20 cellular contexts compared by ENCODE assay signal in the genomic region with DNA sequence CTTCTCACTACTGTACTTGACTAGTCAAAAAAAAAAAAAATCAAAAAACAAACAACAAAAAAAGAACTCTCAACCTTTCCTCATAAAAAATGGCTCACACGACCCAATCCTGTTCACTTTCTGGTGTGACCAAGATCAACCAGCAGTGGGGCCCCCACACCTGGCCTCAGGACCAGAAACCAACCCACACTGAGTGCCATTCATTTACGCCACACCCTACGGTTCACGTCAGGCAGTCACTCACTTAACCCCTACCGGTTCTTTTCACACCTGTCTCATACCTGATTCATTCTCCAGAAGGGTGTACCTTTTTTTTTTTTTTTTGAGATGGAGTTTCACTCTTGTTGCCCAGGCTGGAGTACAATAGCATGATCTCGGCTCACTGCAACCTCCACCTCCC. TPM values are rescaled to one million over a fixed set of nuclear protein-coding genes. Genes with fewer than 3 reads are reported as not detected.
A peak's percentile ranks its signal among the peaks of the same experiment; 100 is the strongest.
DNase-seq lines count a peak whose midpoint lies in the region; ATAC-seq and TF ChIP-seq lines count a peak whose summit lies in the region.
"Had no signal": no experiment of that assay in that cellular context is flagged by ENCODE, and none has a peak within 500 bp of the region (broad histone marks: within the 10 kb centered on the region; RNA-seq: fewer than 3 reads in every experiment).

No MANE protein-coding gene starts in this region.

- H2BK15ac ChIP-seq in H9 (ENCODE audit: low read depth, low read length) = no peak overlapping the region

- no peak overlapping the region for H3T11ph ChIP-seq in H9 (ENCODE audit: low read length)

- no peak overlapping the region for H2AK5ac ChIP-seq in H9 (ENCODE audit: insufficient read length, low read length)

- H2BK20ac ChIP-seq in H9 (ENCODE audit: low read depth, low read length, poor library complexity, severe bottlenecking) = no peak overlapping the region

- H3K4me2 ChIP-seq in H9 (ENCODE audit: insufficient read depth, insufficient read length, low read length) = no peak overlapping the region

- no peaks in the 10 kb centered on the region for H3K36me3 Mint-ChIP-seq in natural killer cell
- no peaks in the 10 kb centered on the region; a peak in 2 of 7 replicates for H3K36me3 Mint-ChIP-seq in H9 (ENCODE audit: insufficient read depth in 1 of 3, low read depth in 3 of 3)

- DNase-seq in RWPE1 (ENCODE audit: low spot score) (peak; percentile 82), natural killer cell (no peak), H9 (no peak), tibial artery (no peak), T-helper 2 cell (no peak)
- no peak for DNase-seq in activated CD8-positive, alpha-beta memory T cell treated with anti-CD3 and anti-CD28 coated beads, Interleukin-2, amount 50 U/mL, for 48 hours
- DNase-seq: activated CD8-positive, alpha-beta T cell treated with anti-CD3 and anti-CD28 coated beads, Interleukin-2, amount 10 ng/mL, durations not matched to agents 7 days and 5 days; activated T-cell treated with anti-CD3 and anti-CD28 coated beads, Interleukin-2, amount 50 U/mL, for 1 hour; brain microvascular endothelial cell; GM23248; NCI-H510A treated with DMSO at 0.1 percent for 48 hours; NK-92 treated with Interleukin-12 subunit alpha and Interleukin-12 subunit beta, amount 100 ng/mL, for 24 hours; stimulated activated CD4-positive, alpha-beta T cell treated with anti-CD3 and anti-CD28 coated beads, Interleukin-2, amount 100 ng/mL, for 48 hours; stimulated activated naive CD8-positive, alpha-beta T cell treated with anti-CD3 and anti-CD28 coated beads, Interleukin-15, Interleukin-2, amounts not matched to agents 100 U/mL and 50 U/mL, for 24 hours; thyroid gland had no signal

- no peak overlapping the region for H2BK5ac ChIP-seq in H9 (ENCODE audit: insufficient read length, low read length)

- CTCF ChIA-PET in RWPE1 (lab: Yijun Ruan, JAX) = no interaction called here

- no peak overlapping the region for H3K4me3 ChIP-seq in tibial artery
- H3K4me3 ChIP-seq: adrenal gland, GM23248, SK-N-MC, thyroid gland had no signal

- H3K27ac Mint-ChIP-seq in natural killer cell (peak overlapping the region; percentile 67 to 77), H9 (no peak overlapping the region; a peak in 2 of 7 replicates)
- H3K27ac Mint-ChIP-seq: activated CD8-positive, alpha-beta T cell treated with anti-CD3 and anti-CD28 coated beads, Interleukin-2, amount 10 ng/mL, durations not matched to agents 7 days and 5 days had no signal

- no peak overlapping the region for H3K14ac ChIP-seq in H9 (ENCODE audit: insufficient read depth, low read length)

- H4K91ac ChIP-seq in H9 (ENCODE audit: insufficient read length, low read depth, low read length) = no peak overlapping the region

- H3K4me1 Mint-ChIP-seq in natural killer cell (peaks cover 82 to 87% of the 10 kb centered on the region in 2 donors), H9 (peaks cover 36 to 41% of the 10 kb centered on the region in 2 experiments)

- H2AFZ ChIP-seq in H9 (ENCODE audit: low read length) = no peak overlapping the region
- H2AFZ ChIP-seq: GM23248 had no signal

- no peaks in the 10 kb centered on the region for H3K9me3 ChIP-seq in H9 (ENCODE audit: control insufficient read depth, low read depth, low read length)
- no peaks in the 10 kb centered on the region for H3K9me3 ChIP-seq in tibial artery
- H3K9me3 ChIP-seq: adrenal gland, neutrophil, thyroid gland had no signal

- ATAC-seq in esophagus mucosa = peak; percentile 79
- no peak for ATAC-seq in natural killer cell
- ATAC-seq: activated CD8-positive, alpha-beta T cell treated with anti-CD3 and anti-CD28 coated beads, Interleukin-2, amount 10 ng/mL, durations not matched to agents 7 days and 5 days; stimulated activated naive CD8-positive, alpha-beta T cell treated with anti-CD3 and anti-CD28 coated beads, Interleukin-15, Interleukin-2, amounts not matched to agents 100 U/mL and 50 U/mL, for 24 hours had no signal

- no peaks in the 10 kb centered on the region for H4K20me1 ChIP-seq in H9 (ENCODE audit: control insufficient read depth, insufficient read depth, insufficient read length)

- no peak overlapping the region for H4K8ac ChIP-seq in H9 (replicated peaks; ENCODE audit: insufficient read length, low read depth, low read length)

- no peak overlapping the region for H2BK120ac ChIP-seq in H9 (ENCODE audit: low read depth, low read length, poor library complexity, severe bottlenecking)

- H3K27me3 Mint-ChIP-seq in natural killer cell (ENCODE audit: low read depth in 2 of 2) (no peaks in the 10 kb centered on the region), H9 (ENCODE audit: low read depth) (peaks cover 14% of the 10 kb centered on the region)

- no peaks in the 10 kb centered on the region for H3K79me2 ChIP-seq in H9 (ENCODE audit: insufficient read depth, low read length)

- intact Hi-C loops in natural killer cell (cut with micrococcal nuclease) = no loop called here
- intact Hi-C loops in tibial artery (cut with DNase I; ENCODE audit: low total_unique reads) = no loop called here

- peaks cover 1% of the 10 kb centered on the region for H3K23me2 ChIP-seq in H9 (ENCODE audit: insufficient read length, low read depth, low read length, poor library complexity, severe bottlenecking)

- H4K5ac ChIP-seq in H9 (ENCODE audit: insufficient read length, low read depth, low read length) = no peak overlapping the region

- H3K27me3 ChIP-seq in H9 (ENCODE audit: insufficient read depth, low read length) (no peaks in the 10 kb centered on the region), tibial artery (no peaks in the 10 kb centered on the region)
- H3K27me3 ChIP-seq: adrenal gland, brain microvascular endothelial cell, neutrophil, thyroid gland had no signal

- no peaks in the 10 kb centered on the region for H3K36me3 ChIP-seq in tibial artery
- H3K36me3 ChIP-seq: adrenal gland, brain microvascular endothelial cell, neutrophil, thyroid gland had no signal

- no peak overlapping the region for H3K9ac ChIP-seq in H9 (ENCODE audit: extremely low read depth, insufficient read length, low read length)
- H3K9ac ChIP-seq: GM23248 had no signal

- H2BK12ac ChIP-seq in H9 (ENCODE audit: insufficient read length, low read depth, low read length) = no peak overlapping the region

- H3K79me1 ChIP-seq in H9 (ENCODE audit: insufficient read depth, low read depth, low read length, poor library complexity, severe bottlenecking) = no peaks in the 10 kb centered on the region

- POLR2A ChIA-PET in RWPE1 (lab: Yijun Ruan, JAX; ENCODE audit: low non-redundant PET) = no interaction called here

- TF ChIP-seq CTCF in C4-2B (conservative IDR thresholded peaks at IDR 0.05) (no peak), RWPE1 (conservative IDR thresholded peaks at IDR 0.05; ENCODE audit: low read depth) (no peak), natural killer cell (IDR thresholded peaks at IDR 0.05) (no peak), H9 (conservative IDR thresholded peaks at IDR 0.05) (no peak), tibial artery (IDR thresholded peaks at IDR 0.05) (no peak)

- H3K18ac ChIP-seq in H9 (ENCODE audit: insufficient read length, low read depth, low read length) = no peak overlapping the region

- H3K23ac ChIP-seq in H9 (ENCODE audit: insufficient read length, low read depth, low read length) = no peak overlapping the region

- H3K4me1 ChIP-seq in H9 (ENCODE audit: insufficient read depth, low read length) (peaks cover 13% of the 10 kb centered on the region; the same call in 1 of the 2 replicates), tibial artery (peaks cover 0 to 36% (median 4%) of the 10 kb centered on the region in 4 donors)

- H3K9me3 Mint-ChIP-seq in natural killer cell (no peaks in the 10 kb centered on the region), H9 (no peaks in the 10 kb centered on the region)

- no peak overlapping the region for H3K56ac ChIP-seq in H9 (ENCODE audit: insufficient read length, low read depth, low read length)

- WGBS in H9 (ENCODE audit: extremely low coverage, insufficient read length, low lambda C conversion rate) = no CpG with 5 or more reads among the region's 6 CpGs

- H3K27ac ChIP-seq in C4-2B = 0 out of 2 replicates have a peak overlapping the region, but pooled peaks have one; percentile 41
- no peak overlapping the region for H3K27ac ChIP-seq in RWPE1
- H3K27ac ChIP-seq in H9 (ENCODE audit: insufficient read length, low read depth, low read length) = no peak overlapping the region
- H3K27ac ChIP-seq in tibial artery = no peak overlapping the region
- H3K27ac ChIP-seq: adrenal gland, brain microvascular endothelial cell, GM23248, neutrophil, SK-N-MC had no signal

- H3K4me3 Mint-ChIP-seq in natural killer cell (peak overlapping the region; percentile 62), H9 (no peak overlapping the region; a peak in 1 of 5 replicates)
- H3K4me3 Mint-ChIP-seq: activated CD8-positive, alpha-beta T cell treated with anti-CD3 and anti-CD28 coated beads, Interleukin-2, amount 10 ng/mL, durations not matched to agents 7 days and 5 days had no signal

- H3K4ac ChIP-seq in H9 (ENCODE audit: low read depth, low read length) = no peak overlapping the region

RNA-seq across cellular contexts. Expression of a gene that starts 5.7 kb away (rescaled TPM):
- 4.9 TPM for total RNA-seq in esophagus mucosa
- total RNA-seq in natural killer cell = 10 to 100 TPM; 74.1 to 97.4 (median 86.9) TPM
- 7.7 and 8.1 TPM in 2 replicates for total RNA-seq in H9 (2021)

Comparison
In these comparisons a context has a peak if more than half of its experiments do, and no peak if none do; other contexts are left out.
1. H3K27ac Mint-ChIP-seq: peak in natural killer cell (2 of 2); none in H9 (0 of 3).